In genomic region chr12:123232472-123232806, GRCh38 we compare ENCODE assay signal across 8 cellular contexts. TPM values are rescaled to one million over a fixed set of nuclear protein-coding genes. Genes with fewer than 3 reads are reported as not detected.
DNase-seq lines count a peak whose midpoint lies in the region; ATAC-seq and TF ChIP-seq lines count a peak whose summit lies in the region.

No MANE protein-coding gene starts in this region.

- peaks cover 2% of the 10 kb centered on the region for H3K36me3 Mint-ChIP-seq in osteocyte (ENCODE audit: unreplicated experiment)

- H3K4me3 Mint-ChIP-seq in osteocyte (ENCODE audit: unreplicated experiment) = peak overlapping the region; percentile 95

- H3K9me3 Mint-ChIP-seq in osteocyte (ENCODE audit: unreplicated experiment) = no peaks in the 10 kb centered on the region

- H3K4me1 ChIP-seq in SJCRH30 = no peaks in the 10 kb centered on the region
- H3K4me1 ChIP-seq in esophagus squamous epithelium = peaks cover 10 to 63% (median 13%) of the 10 kb centered on the region in 3 donors

- no peak for TF ChIP-seq CTCF in esophagus squamous epithelium (IDR thresholded peaks at IDR 0.05)
- TF ChIP-seq CTCF in osteocyte (IDR thresholded peaks at IDR 0.05) = no peak

- intact Hi-C loops in esophagus squamous epithelium (cut with DNase I) = no loop called here

- peak overlapping the region; percentile 89 for H3K27ac Mint-ChIP-seq in osteocyte (ENCODE audit: unreplicated experiment)

- H3K9me3 ChIP-seq in SJCRH30 (replicated peaks) (no peaks in the 10 kb centered on the region), esophagus squamous epithelium (no peaks in the 10 kb centered on the region)

- H3K4me3 ChIP-seq in SJCRH30 (peak overlapping the region; percentile 68), esophagus squamous epithelium (peak overlapping the region; percentile 74 to 99 (median 78))

- WGBS in esophagus squamous epithelium, 2 donors = 0 to 1% methylated on average over 15 of the region's 15 CpGs

- no peak for TF ChIP-seq POLR2A in esophagus squamous epithelium (IDR thresholded peaks at IDR 0.05)

- H3K27ac ChIP-seq in SJCRH30 (peak overlapping the region; percentile 75), esophagus squamous epithelium (peak overlapping the region; percentile 84 to 97 (median 94))

- DNase-seq in SJCRH30 = no peak
- no peak for DNase-seq in esophagus squamous epithelium (lab: John Stamatoyannopoulos, UW)
- no peak for DNase-seq in osteocyte (ENCODE audit: extremely low spot score, unreplicated experiment)
- no peak for DNase-seq in stimulated activated CD4-positive, alpha-beta T cell treated with anti-CD3 and anti-CD28 coated beads, Interleukin-1b, Interleukin-23, amount 100 ng/mL, for 48 hours

- no peaks in the 10 kb centered on the region for H3K27me3 ChIP-seq in SJCRH30
- no peaks in the 10 kb centered on the region for H3K27me3 ChIP-seq in esophagus squamous epithelium

- no peaks in the 10 kb centered on the region for H3K27me3 Mint-ChIP-seq in osteocyte (ENCODE audit: unreplicated experiment)

- H3K4me1 Mint-ChIP-seq in osteocyte (ENCODE audit: unreplicated experiment) = peaks cover 32% of the 10 kb centered on the region

- ATAC-seq in GM21381 (IDR thresholded peaks at IDR 0.05; ENCODE audit: unreplicated experiment) (peak; percentile 0), HG03521 (IDR thresholded peaks at IDR 0.05; ENCODE audit: unreplicated experiment) (no peak), HG03571 (IDR thresholded peaks at IDR 0.05; ENCODE audit: unreplicated experiment) (no peak), GM21529 (IDR thresholded peaks at IDR 0.05; ENCODE audit: unreplicated experiment) (no peak)

- H3K36me3 ChIP-seq in SJCRH30 (peaks cover 10% of the 10 kb centered on the region; the same call in 1 of the 2 replicates), esophagus squamous epithelium (peaks cover 0 to 17% (median 0%) of the 10 kb centered on the region in 3 donors)

RNA-seq across cellular contexts. Expression of gene MPHOSPH9, which starts 0.5 kb away (rescaled TPM):
- total RNA-seq in SJCRH30 (2014; rRNA removed; shearing (Covaris generic)) = 68.7 and 78.2 TPM in 2 replicates
- 10 to 100 TPM; 17.0 to 43.8 (median 22.1) TPM for total RNA-seq in esophagus squamous epithelium
- total RNA-seq in osteocyte = 33.9 and 39.1 TPM in 2 replicates

RNA-seq across cellular contexts. Expression of gene MTRFR, which starts 0.8 kb away (rescaled TPM):
- 16.9 and 19.8 TPM in 2 replicates for total RNA-seq in SJCRH30 (2014; rRNA removed; shearing (Covaris generic))
- total RNA-seq in esophagus squamous epithelium = 10 to 100 TPM in 1 of 4 donors, 1 to 10 TPM in 3; 5.3 to 11.4 (median 7.2) TPM
- 14.3 and 18.0 TPM in 2 replicates for total RNA-seq in osteocyte

RNA-seq across cellular contexts. Expression of gene CDK2AP1, which starts 39.2 kb away (rescaled TPM):
- total RNA-seq in SJCRH30 (2014; rRNA removed; shearing (Covaris generic)) = 369 and 389 TPM in 2 replicates
- 100 to 1,000 TPM in 3 of 4 donors, 10 to 100 TPM in 1; 82.0 to 174 (median 116) TPM for total RNA-seq in esophagus squamous epithelium
- 214 and 220 TPM in 2 replicates for total RNA-seq in osteocyte
